1 cellular context compared by ENCODE assay signal in the genomic region with DNA sequence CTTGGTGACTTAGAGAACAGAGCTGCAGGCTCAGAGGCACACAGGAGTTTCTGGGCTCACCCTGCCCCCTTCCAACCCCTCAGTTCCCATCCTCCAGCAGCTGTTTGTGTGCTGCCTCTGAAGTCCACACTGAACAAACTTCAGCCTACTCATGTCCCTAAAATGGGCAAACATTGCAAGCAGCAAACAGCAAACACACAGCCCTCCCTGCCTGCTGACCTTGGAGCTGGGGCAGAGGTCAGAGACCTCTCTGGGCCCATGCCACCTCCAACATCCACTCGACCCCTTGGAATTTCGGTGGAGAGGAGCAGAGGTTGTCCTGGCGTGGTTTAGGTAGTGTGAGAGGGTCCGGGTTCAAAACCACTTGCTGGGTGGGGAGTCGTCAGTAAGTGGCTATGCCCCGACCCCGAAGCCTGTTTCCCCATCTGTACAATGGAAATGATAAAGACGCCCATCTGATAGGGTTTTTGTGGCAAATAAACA.
A peak's percentile ranks its signal among the peaks of the same experiment; 100 is the strongest.
TF ChIP-seq lines count a peak whose summit lies in the region.

No MANE protein-coding gene starts in this region.

TF ChIP-seq in HepG2, 621 proteins besides CTCF, POLR2A, EP300 and RAD21 (continued from another document and continues in another):
- TF ChIP-seq PLSCR1 (CRISPR knock-in tag; IDR thresholded peaks at IDR 0.05; ENCODE audit: borderline replicate concordance) (no peak), RBM39 (IDR thresholded peaks at IDR 0.05; ENCODE audit: low read depth, low read length, poor library complexity, severe bottlenecking) (peak; percentile 79), CENPBD1 (CRISPR knock-in tag; IDR thresholded peaks at IDR 0.05; ENCODE audit: borderline replicate concordance, low read depth) (no peak), NFATC3 (CRISPR knock-in tag; IDR thresholded peaks at IDR 0.05) (no peak), SAFB2 (CRISPR knock-in tag; IDR thresholded peaks at IDR 0.05; ENCODE audit: borderline replicate concordance, low read depth) (0 out of 2 replicates have a peak, but pooled peaks have one; percentile 41), ZNF44 (CRISPR knock-in tag; IDR thresholded peaks at IDR 0.05) (no peak), ZNF670 (CRISPR knock-in tag; IDR thresholded peaks at IDR 0.05; ENCODE audit: borderline replicate concordance) (peak; percentile 47; the same call in 1 of the 2 replicates), ZMAT3 (CRISPR knock-in tag; conservative IDR thresholded peaks at IDR 0.05) (peak; percentile 76; the same call in 1 of the 2 replicates), AKAP8 (CRISPR knock-in tag; IDR thresholded peaks at IDR 0.05) (peak; percentile 83; the same call in 1 of the 2 replicates), CBX5 (CRISPR knock-in tag; IDR thresholded peaks at IDR 0.05; ENCODE audit: borderline replicate concordance) (peak; percentile 96), ZNF256 (CRISPR knock-in tag; conservative IDR thresholded peaks at IDR 0.05) (no peak), NCOA1 (CRISPR knock-in tag; IDR thresholded peaks at IDR 0.05) (peak; percentile 100), SSRP1 (CRISPR knock-in tag; IDR thresholded peaks at IDR 0.05) (peak; percentile 79; the same call in 1 of the 2 replicates), ATAD3A (CRISPR knock-in tag; IDR thresholded peaks at IDR 0.05) (no peak), KAT2B (IDR thresholded peaks at IDR 0.05; ENCODE audit: borderline replicate concordance, low read depth, low read length) (no peak), TSC22D2 (CRISPR knock-in tag; IDR thresholded peaks at IDR 0.05; ENCODE audit: borderline replicate concordance) (no peak), LRRFIP1 (CRISPR knock-in tag; conservative IDR thresholded peaks at IDR 0.05) (no peak), TRIM24 (CRISPR knock-in tag; IDR thresholded peaks at IDR 0.05) (peak; percentile 77; the same call in 1 of the 2 replicates), ZNF644 (CRISPR knock-in tag; IDR thresholded peaks at IDR 0.05; ENCODE audit: low read depth) (peak; percentile 73; the same call in 1 of the 2 replicates), JDP2 (CRISPR knock-in tag; IDR thresholded peaks at IDR 0.05; ENCODE audit: borderline replicate concordance) (no peak; the same call in 1 of the 2 replicates), HIVEP1 (CRISPR knock-in tag; IDR thresholded peaks at IDR 0.05) (no peak; the same call in none of the 2 replicates), SOX6 (IDR thresholded peaks at IDR 0.05) (no peak), SOX6 (CRISPR knock-in tag; IDR thresholded peaks at IDR 0.05) (peak; percentile 96), ISL2 (CRISPR knock-in tag; IDR thresholded peaks at IDR 0.05) (peak; percentile 92), ZSCAN29 (CRISPR knock-in tag; conservative IDR thresholded peaks at IDR 0.05) (peak; percentile 98), HNRNPL (IDR thresholded peaks at IDR 0.05; ENCODE audit: low read depth, low read length) (peak; percentile 94), ZNF720 (CRISPR knock-in tag; IDR thresholded peaks at IDR 0.05) (no peak), CBFB (CRISPR knock-in tag; IDR thresholded peaks at IDR 0.05) (peak; percentile 85), NONO (IDR thresholded peaks at IDR 0.05) (no peak), NONO (CRISPR knock-in tag; conservative IDR thresholded peaks at IDR 0.05) (peak; percentile 96), ZNF337 (CRISPR knock-in tag; IDR thresholded peaks at IDR 0.05; ENCODE audit: borderline replicate concordance, low read depth) (no peak), HMG20B (CRISPR knock-in tag; conservative IDR thresholded peaks at IDR 0.05) (peak; percentile 87), CENPX (CRISPR knock-in tag; IDR thresholded peaks at IDR 0.05) (no peak), SRY (CRISPR knock-in tag; IDR thresholded peaks at IDR 0.05) (peak; percentile 56; the same call in 1 of the 2 replicates), DZIP1 (CRISPR knock-in tag; IDR thresholded peaks at IDR 0.05) (no peak), SRSF9 (IDR thresholded peaks at IDR 0.05; ENCODE audit: borderline replicate concordance, insufficient read depth, low read depth, low read length, poor library complexity, severe bottlenecking) (no peak), USF2 (IDR thresholded peaks at IDR 0.05; ENCODE audit: low read depth, low read length) (no peak), USF2 (CRISPR knock-in tag; IDR thresholded peaks at IDR 0.05; ENCODE audit: borderline replicate concordance) (peak; percentile 59; the same call in 1 of the 2 replicates), ZBTB39 (CRISPR knock-in tag; IDR thresholded peaks at IDR 0.05) (peak; percentile 86), SMAD3 (CRISPR knock-in tag; IDR thresholded peaks at IDR 0.05) (peak; percentile 94), DNMT1 (CRISPR knock-in tag; IDR thresholded peaks at IDR 0.05) (no peak), NAIF1 (CRISPR knock-in tag; IDR thresholded peaks at IDR 0.05; ENCODE audit: borderline replicate concordance) (peak; percentile 41; the same call in 1 of the 2 replicates), HNF4A (CRISPR knock-in tag; IDR thresholded peaks at IDR 0.05) (peak; percentile 99), MED1 (CRISPR knock-in tag; IDR thresholded peaks at IDR 0.05) (peak; percentile 99)
- TF ChIP-seq, protein P1, sequence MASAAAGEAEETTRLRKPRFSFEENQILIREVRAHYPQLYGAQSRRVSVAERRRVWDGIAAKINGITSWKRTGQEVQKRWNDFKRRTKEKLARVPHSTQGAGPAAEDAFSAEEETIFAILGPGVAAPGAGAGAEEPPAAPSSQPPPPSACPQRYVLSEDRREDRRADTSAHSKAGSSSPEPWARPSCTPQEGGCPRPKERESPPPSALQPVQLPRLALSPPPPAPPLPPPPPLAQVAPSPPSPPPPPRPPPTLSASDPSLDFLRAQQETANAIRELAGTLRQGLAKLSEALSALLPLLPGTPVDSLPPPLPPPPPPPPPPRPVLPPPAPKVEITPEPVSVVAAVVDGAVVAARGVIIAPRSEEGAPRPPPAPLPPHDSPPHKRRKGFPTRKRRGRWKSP (CRISPR knock-in tag; IDR thresholded peaks at IDR 0.05), result peak; percentile 56; the same call in 1 of the 2 replicates
- TF ChIP-seq, protein P2, sequence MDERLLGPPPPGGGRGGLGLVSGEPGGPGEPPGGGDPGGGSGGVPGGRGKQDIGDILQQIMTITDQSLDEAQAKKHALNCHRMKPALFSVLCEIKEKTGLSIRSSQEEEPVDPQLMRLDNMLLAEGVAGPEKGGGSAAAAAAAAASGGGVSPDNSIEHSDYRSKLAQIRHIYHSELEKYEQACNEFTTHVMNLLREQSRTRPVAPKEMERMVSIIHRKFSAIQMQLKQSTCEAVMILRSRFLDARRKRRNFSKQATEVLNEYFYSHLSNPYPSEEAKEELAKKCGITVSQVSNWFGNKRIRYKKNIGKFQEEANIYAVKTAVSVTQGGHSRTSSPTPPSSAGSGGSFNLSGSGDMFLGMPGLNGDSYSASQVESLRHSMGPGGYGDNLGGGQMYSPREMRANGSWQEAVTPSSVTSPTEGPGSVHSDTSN (CRISPR knock-in tag; IDR thresholded peaks at IDR 0.05), result no peak
- TF ChIP-seq, protein P3, sequence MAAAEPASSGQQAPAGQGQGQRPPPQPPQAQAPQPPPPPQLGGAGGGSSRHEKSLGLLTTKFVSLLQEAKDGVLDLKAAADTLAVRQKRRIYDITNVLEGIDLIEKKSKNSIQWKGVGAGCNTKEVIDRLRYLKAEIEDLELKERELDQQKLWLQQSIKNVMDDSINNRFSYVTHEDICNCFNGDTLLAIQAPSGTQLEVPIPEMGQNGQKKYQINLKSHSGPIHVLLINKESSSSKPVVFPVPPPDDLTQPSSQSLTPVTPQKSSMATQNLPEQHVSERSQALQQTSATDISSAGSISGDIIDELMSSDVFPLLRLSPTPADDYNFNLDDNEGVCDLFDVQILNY (CRISPR knock-in tag; conservative IDR thresholded peaks at IDR 0.05), result no peak
- TF ChIP-seq, protein P4, sequence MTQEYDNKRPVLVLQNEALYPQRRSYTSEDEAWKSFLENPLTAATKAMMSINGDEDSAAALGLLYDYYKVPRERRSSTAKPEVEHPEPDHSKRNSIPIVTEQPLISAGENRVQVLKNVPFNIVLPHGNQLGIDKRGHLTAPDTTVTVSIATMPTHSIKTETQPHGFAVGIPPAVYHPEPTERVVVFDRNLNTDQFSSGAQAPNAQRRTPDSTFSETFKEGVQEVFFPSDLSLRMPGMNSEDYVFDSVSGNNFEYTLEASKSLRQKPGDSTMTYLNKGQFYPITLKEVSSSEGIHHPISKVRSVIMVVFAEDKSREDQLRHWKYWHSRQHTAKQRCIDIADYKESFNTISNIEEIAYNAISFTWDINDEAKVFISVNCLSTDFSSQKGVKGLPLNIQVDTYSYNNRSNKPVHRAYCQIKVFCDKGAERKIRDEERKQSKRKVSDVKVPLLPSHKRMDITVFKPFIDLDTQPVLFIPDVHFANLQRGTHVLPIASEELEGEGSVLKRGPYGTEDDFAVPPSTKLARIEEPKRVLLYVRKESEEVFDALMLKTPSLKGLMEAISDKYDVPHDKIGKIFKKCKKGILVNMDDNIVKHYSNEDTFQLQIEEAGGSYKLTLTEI (CRISPR knock-in tag; conservative IDR thresholded peaks at IDR 0.05), result no peak
- TF ChIP-seq, protein P5, sequence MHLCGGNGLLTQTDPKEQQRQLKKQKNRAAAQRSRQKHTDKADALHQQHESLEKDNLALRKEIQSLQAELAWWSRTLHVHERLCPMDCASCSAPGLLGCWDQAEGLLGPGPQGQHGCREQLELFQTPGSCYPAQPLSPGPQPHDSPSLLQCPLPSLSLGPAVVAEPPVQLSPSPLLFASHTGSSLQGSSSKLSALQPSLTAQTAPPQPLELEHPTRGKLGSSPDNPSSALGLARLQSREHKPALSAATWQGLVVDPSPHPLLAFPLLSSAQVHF (CRISPR knock-in tag; IDR thresholded peaks at IDR 0.05), result no peak; the same call in 1 of the 2 replicates
